Comparison of ENCODE assay signal across 8 cellular contexts in genomic region chr9:120877276-120878034, GRCh38. TPM values are rescaled to one million over a fixed set of nuclear protein-coding genes. Genes with fewer than 3 reads are reported as not detected.
DNase-seq lines count a peak whose midpoint lies in the region; ATAC-seq and TF ChIP-seq lines count a peak whose summit lies in the region.

No MANE protein-coding gene starts in this region.

- H3K27ac ChIP-seq in cardiac muscle cell (no peak overlapping the region), ovary (peak overlapping the region; percentile 97 to 99)

- TF ChIP-seq EP300 in ovary (IDR thresholded peaks at IDR 0.05) = no peak

- TF ChIP-seq CTCF in cardiac muscle cell (IDR thresholded peaks at IDR 0.05; ENCODE audit: low read depth, low read length) (no peak), ovary (IDR thresholded peaks at IDR 0.05) (no peak)

- peaks cover 10% of the 10 kb centered on the region for H3K36me3 Mint-ChIP-seq in activated naive CD8-positive, alpha-beta T cell

- H3K4me1 ChIP-seq in cardiac muscle cell (ENCODE audit: low read depth) (no peaks in the 10 kb centered on the region), ovary (ENCODE audit: insufficient read depth) (no peaks in the 10 kb centered on the region)

- H3K9me3 ChIP-seq in cardiac muscle cell (ENCODE audit: low read depth) (no peaks in the 10 kb centered on the region), ovary (no peaks in the 10 kb centered on the region)

- TF ChIP-seq POLR2A in ovary (IDR thresholded peaks at IDR 0.05) = no peak

- H3K27me3 Mint-ChIP-seq in activated naive CD8-positive, alpha-beta T cell = no peaks in the 10 kb centered on the region

- H3K27me3 ChIP-seq in cardiac muscle cell (peaks cover 32% of the 10 kb centered on the region), ovary (no peaks in the 10 kb centered on the region)

- DNase-seq in Daoy (ENCODE audit: low read depth) (peak; percentile 89), Kasumi-1 (lab: John Stamatoyannopoulos, UW) (peak; percentile 70 to 77), SHP77 (lab: John Stamatoyannopoulos, UW) (peak; percentile 84 to 86), cardiac muscle cell (ENCODE audit: low read depth in 1 of 2, low spot score in 1 of 2) (peak; percentile 66 to 80), ovary (peak; percentile 76 to 87 (median 83))

- 2 to 6% (median 4%) methylated on average over 23 to 63 of the region's 63 CpGs for WGBS in ovary, 3 donors

- H3K4me3 ChIP-seq in cardiac muscle cell (peak overlapping the region; percentile 84), ovary (peak overlapping the region; percentile 52)

- H3K9me3 Mint-ChIP-seq in activated naive CD8-positive, alpha-beta T cell (ENCODE audit: low read depth) = no peaks in the 10 kb centered on the region

- H3K4me1 Mint-ChIP-seq in activated naive CD8-positive, alpha-beta T cell (ENCODE audit: low read depth) = peaks cover 79% of the 10 kb centered on the region

- peak overlapping the region; percentile 96 for H3K27ac Mint-ChIP-seq in activated naive CD8-positive, alpha-beta T cell

- H3K4me3 Mint-ChIP-seq in activated naive CD8-positive, alpha-beta T cell = peak overlapping the region; percentile 92

- ATAC-seq in GM21737 (IDR thresholded peaks at IDR 0.05; ENCODE audit: unreplicated experiment) (peak; percentile 32), GM18873 (IDR thresholded peaks at IDR 0.05; ENCODE audit: low FRiP score, unreplicated experiment) (no peak)

- intact Hi-C loops in ovary (cut with DNase I) = loop anchor here in 3 of 4 donors (5.0 to 10.0 kb wide), 4 partner anchors 45 to 187 kb away; no protein-coding TSS in a partner anchor

- H3K36me3 ChIP-seq in cardiac muscle cell = no peaks in the 10 kb centered on the region
- no peaks in the 10 kb centered on the region for H3K36me3 ChIP-seq in ovary

RNA-seq across cellular contexts. Expression of gene PHF19, which starts 0.5 kb away (rescaled TPM):
- 101 and 108 TPM in 2 replicates for total RNA-seq in Daoy (2014; rRNA removed; shearing (Covaris generic))
- total RNA-seq in cardiac muscle cell (8.9 and 40.0 TPM in 2 replicates), ovary (10 to 100 TPM; 16.8 to 56.0 (median 42.8) TPM)
- polyA plus RNA-seq in cardiac muscle cell (7.1 and 36.8 TPM in 2 replicates), ovary (10 to 100 TPM; 24.1 to 26.6 TPM)

RNA-seq across cellular contexts. Expression of gene PSMD5, which starts 34.7 kb away (rescaled TPM):
- total RNA-seq in Daoy (2014; rRNA removed; shearing (Covaris generic)) = 38.0 and 40.7 TPM in 2 replicates
- total RNA-seq in cardiac muscle cell (16.0 and 20.7 TPM in 2 replicates), ovary (10 to 100 TPM; 22.4 to 49.2 (median 39.5) TPM)
- polyA plus RNA-seq in cardiac muscle cell (25.3 and 50.1 TPM in 2 replicates), ovary (10 to 100 TPM; 13.4 to 36.9 TPM)

RNA-seq across cellular contexts. Expression of gene TRAF1, which starts 49.1 kb away (rescaled TPM):
- 8.1 and 11.6 TPM in 2 replicates for total RNA-seq in Daoy (2014; rRNA removed; shearing (Covaris generic))
- total RNA-seq in cardiac muscle cell (4.1 and 7.5 TPM in 2 replicates), ovary (1 to 10 TPM; 4.1 to 9.4 (median 5.5) TPM)
- polyA plus RNA-seq in cardiac muscle cell (3.0 and 3.5 TPM in 2 replicates), ovary (1 to 10 TPM; 4.4 to 6.2 TPM)
